In the genomic region with DNA sequence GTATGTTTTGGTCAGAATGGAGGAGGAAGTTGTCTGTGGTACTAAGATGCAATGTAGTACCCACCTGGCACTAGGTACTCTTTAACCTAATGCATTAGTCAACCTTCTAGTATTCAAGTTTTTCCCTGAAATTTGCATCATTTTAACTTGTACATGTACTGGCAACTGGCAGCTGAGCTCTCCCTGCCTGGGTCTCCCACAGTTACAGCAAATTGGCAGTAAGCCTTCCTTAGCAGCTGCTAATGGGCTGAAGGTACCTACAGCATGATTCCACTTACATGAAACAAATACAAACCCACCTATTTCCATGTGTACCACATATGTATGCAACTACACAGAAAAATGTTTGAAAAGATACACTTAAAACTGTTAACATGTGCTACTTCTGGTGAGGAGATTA, we compare ENCODE assay signal across 1 cellular context.
TF ChIP-seq lines count a peak whose summit lies in the region.

No MANE protein-coding gene starts in this region.

TF ChIP-seq in WTC11, 78 proteins besides CTCF, POLR2A, EP300 and RAD21 (continued from another document):
- TF ChIP-seq, protein P1, sequence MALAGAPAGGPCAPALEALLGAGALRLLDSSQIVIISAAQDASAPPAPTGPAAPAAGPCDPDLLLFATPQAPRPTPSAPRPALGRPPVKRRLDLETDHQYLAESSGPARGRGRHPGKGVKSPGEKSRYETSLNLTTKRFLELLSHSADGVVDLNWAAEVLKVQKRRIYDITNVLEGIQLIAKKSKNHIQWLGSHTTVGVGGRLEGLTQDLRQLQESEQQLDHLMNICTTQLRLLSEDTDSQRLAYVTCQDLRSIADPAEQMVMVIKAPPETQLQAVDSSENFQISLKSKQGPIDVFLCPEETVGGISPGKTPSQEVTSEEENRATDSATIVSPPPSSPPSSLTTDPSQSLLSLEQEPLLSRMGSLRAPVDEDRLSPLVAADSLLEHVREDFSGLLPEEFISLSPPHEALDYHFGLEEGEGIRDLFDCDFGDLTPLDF (CRISPR knock-in tag; IDR thresholded peaks at IDR 0.05): no peak
- TF ChIP-seq RELA (CRISPR knock-in tag; IDR thresholded peaks at IDR 0.05; ENCODE audit: borderline replicate concordance) (no peak), SMAD3 (CRISPR knock-in tag; IDR thresholded peaks at IDR 0.05; ENCODE audit: borderline replicate concordance) (no peak), HMGA2 (CRISPR knock-in tag; IDR thresholded peaks at IDR 0.05) (no peak), ZNF138 (CRISPR knock-in tag; conservative IDR thresholded peaks at IDR 0.05) (no peak), PREB (CRISPR knock-in tag; IDR thresholded peaks at IDR 0.05; ENCODE audit: borderline replicate concordance) (no peak)
- TF ChIP-seq, protein P2, sequence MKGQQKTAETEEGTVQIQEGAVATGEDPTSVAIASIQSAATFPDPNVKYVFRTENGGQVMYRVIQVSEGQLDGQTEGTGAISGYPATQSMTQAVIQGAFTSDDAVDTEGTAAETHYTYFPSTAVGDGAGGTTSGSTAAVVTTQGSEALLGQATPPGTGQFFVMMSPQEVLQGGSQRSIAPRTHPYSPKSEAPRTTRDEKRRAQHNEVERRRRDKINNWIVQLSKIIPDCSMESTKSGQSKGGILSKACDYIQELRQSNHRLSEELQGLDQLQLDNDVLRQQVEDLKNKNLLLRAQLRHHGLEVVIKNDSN (CRISPR knock-in tag; IDR thresholded peaks at IDR 0.05): no peak
